ENCODE assay signal across 26 cellular contexts in genomic region chr3:168086541-168087260, GRCh38. TPM values are rescaled to one million over a fixed set of nuclear protein-coding genes. Genes with fewer than 3 reads are reported as not detected.
"Had no signal": no experiment of that assay in that cellular context is flagged by ENCODE, and none has a peak within 500 bp of the region (broad histone marks: within the 10 kb centered on the region; RNA-seq: fewer than 3 reads in every experiment).

No MANE protein-coding gene starts in this region.

- H3K4me1 ChIP-seq: prostate gland had no signal

- H3K4me2 ChIP-seq: hepatocyte had no signal

- H3K27ac ChIP-seq: epithelial cell of prostate, esophagus squamous epithelium, pancreas, prostate gland, skin epidermis, thoracic aorta, upper lobe of left lung, vagina, VCaP had no signal

- H2AFZ ChIP-seq: hepatocyte had no signal

- H3K9me3 ChIP-seq: esophagus squamous epithelium, pancreas, prostate gland, thoracic aorta, upper lobe of left lung, vagina had no signal

- H3K4me3 ChIP-seq: esophagus squamous epithelium, hepatocyte, pancreas, prostate gland, skin epidermis, thoracic aorta, upper lobe of left lung, vagina had no signal

- H3K36me3 ChIP-seq: esophagus squamous epithelium, prostate gland, thoracic aorta, upper lobe of left lung, vagina had no signal

- H3K27me3 ChIP-seq: esophagus squamous epithelium, hepatocyte, pancreas, upper lobe of left lung, vagina had no signal

- ATAC-seq: left colon; naive thymus-derived CD4-positive, alpha-beta T cell; pancreas; sciatic nerve had no signal

- DNase-seq: activated CD4-positive, alpha-beta T cell treated with anti-CD3 and anti-CD28 coated beads for 48 hours; activated CD4-positive, alpha-beta T cell treated with anti-CD3 and anti-CD28 coated beads, Interleukin-2, amount 50 U/mL, for 48 hours; activated CD8-positive, alpha-beta memory T cell treated with anti-CD3 and anti-CD28 coated beads for 24 hours; activated effector memory CD4-positive, alpha-beta T cell treated with Interleukin-2 at 50 U/mL for 16 hours; activated naive CD4-positive, alpha-beta T cell treated with Interleukin-2 at 50 U/mL for 16 hours; central memory CD4-positive, alpha-beta T cell; esophagus squamous epithelium; left colon; midbrain; naive thymus-derived CD4-positive, alpha-beta T cell; nucleus accumbens; pancreas; retina; stimulated activated CD4-positive, alpha-beta T cell treated with anti-CD3 and anti-CD28 coated beads, Interleukin-12 subunit alpha, Interleukin-12 subunit beta, amount 100 ng/mL, for 4 hours; stimulated activated CD4-positive, alpha-beta T cell treated with anti-CD3 and anti-CD28 coated beads, Interleukin-4, amount 100 ng/mL, for 1 hour; stimulated activated naive CD8-positive, alpha-beta T cell treated with anti-CD3 and anti-CD28 coated beads, Interleukin-15, Interleukin-2, amounts not matched to agents 100 U/mL and 50 U/mL, for 24 hours; T-helper 9 cell; upper lobe of left lung had no signal

RNA-seq across cellular contexts. Expression of gene GOLIM4, which starts 9.0 kb away (rescaled TPM):
- polyA plus RNA-seq: naive thymus-derived CD4-positive, alpha-beta T cell had no signal
